19 cellular contexts compared by ENCODE assay signal in genomic region chr10:16853809-16854208, GRCh38.
"Had no signal": no experiment of that assay in that cellular context is flagged by ENCODE, and none has a peak within 500 bp of the region (broad histone marks: within the 10 kb centered on the region; RNA-seq: fewer than 3 reads in every experiment).

No MANE protein-coding gene starts in this region.

- H3K4me1 ChIP-seq: lower lobe of right lung, neural progenitor cell, prostate gland, right atrium auricular region, sigmoid colon, spleen, upper lobe of right lung, uterus had no signal

- ATAC-seq: effector memory CD8-positive, alpha-beta T cell; left ventricle myocardium superior; natural killer cell treated with Interleukin-12 subunit alpha and Interleukin-12 subunit beta and Interleukin-15 and Interleukin-18, amount 100 ng/mL, for 72 hours; stimulated activated naive B cell treated with anti-CD40 and anti-IgM and Interleukin-4, amounts not matched to agents 10 μg/mL and 1 μg/mL and 100 μg/mL, for 72 hours; upper lobe of right lung had no signal

- H3K27me3 Mint-ChIP-seq: effector memory CD8-positive, alpha-beta T cell; stimulated activated naive CD8-positive, alpha-beta T cell treated with anti-CD3 and anti-CD28 coated beads, Interleukin-15, Interleukin-2, amounts not matched to agents 100 ng/mL and 50 ng/mL, for 24 hours had no signal

- H3K36me3 Mint-ChIP-seq: natural killer cell treated with Interleukin-12 subunit alpha and Interleukin-12 subunit beta and Interleukin-15 and Interleukin-18, amount 100 ng/mL, for 72 hours; neural progenitor cell had no signal

- H3K9ac ChIP-seq: neural progenitor cell had no signal

- H2AFZ ChIP-seq: neural progenitor cell had no signal

- DNase-seq: cortex of kidney; effector memory CD8-positive, alpha-beta T cell; head of caudate nucleus; left ventricle myocardium superior; lower lobe of right lung; nucleus accumbens; sigmoid colon; spleen; stimulated activated CD4-positive, alpha-beta T cell treated with anti-CD3 and anti-CD28 coated beads, Interleukin-4, amount 100 ng/mL, for 4 hours; stimulated activated naive B cell treated with anti-CD40 and anti-IgM and Interleukin-4, amounts not matched to agents 10 μg/mL and 1 μg/mL and 100 μg/mL, for 72 hours; upper lobe of right lung; uterus had no signal

- H3K27ac Mint-ChIP-seq: effector memory CD8-positive, alpha-beta T cell; natural killer cell treated with Interleukin-12 subunit alpha and Interleukin-12 subunit beta and Interleukin-15 and Interleukin-18, amount 100 ng/mL, for 72 hours; neural progenitor cell; stimulated activated naive B cell treated with anti-CD40 and anti-IgM and Interleukin-4, amounts not matched to agents 10 μg/mL and 1 μg/mL and 100 μg/mL, for 72 hours; stimulated activated naive CD8-positive, alpha-beta T cell treated with anti-CD3 and anti-CD28 coated beads, Interleukin-15, Interleukin-2, amounts not matched to agents 100 ng/mL and 50 ng/mL, for 24 hours had no signal

- H3K9me3 Mint-ChIP-seq: effector memory CD8-positive, alpha-beta T cell; natural killer cell treated with Interleukin-12 subunit alpha and Interleukin-12 subunit beta and Interleukin-15 and Interleukin-18, amount 100 ng/mL, for 72 hours; neural progenitor cell; stimulated activated naive B cell treated with anti-CD40 and anti-IgM and Interleukin-4, amounts not matched to agents 10 μg/mL and 1 μg/mL and 100 μg/mL, for 72 hours; stimulated activated naive CD8-positive, alpha-beta T cell treated with anti-CD3 and anti-CD28 coated beads, Interleukin-15, Interleukin-2, amounts not matched to agents 100 ng/mL and 50 ng/mL, for 24 hours had no signal

- H3K4me2 ChIP-seq: neural progenitor cell had no signal

- H3K4me1 Mint-ChIP-seq: stimulated activated naive B cell treated with anti-CD40 and anti-IgM and Interleukin-4, amounts not matched to agents 10 μg/mL and 1 μg/mL and 100 μg/mL, for 72 hours had no signal

- H3K27me3 ChIP-seq: neural progenitor cell, right atrium auricular region, sigmoid colon, spleen, tibial nerve, upper lobe of right lung, uterus had no signal

- H3K36me3 ChIP-seq: lower lobe of right lung, neural progenitor cell, prostate gland, right atrium auricular region, sigmoid colon, spleen, thoracic aorta, tibial nerve, upper lobe of right lung, uterus had no signal

- H3K4me3 Mint-ChIP-seq: effector memory CD8-positive, alpha-beta T cell; natural killer cell treated with Interleukin-12 subunit alpha and Interleukin-12 subunit beta and Interleukin-15 and Interleukin-18, amount 100 ng/mL, for 72 hours; neural progenitor cell; stimulated activated naive B cell treated with anti-CD40 and anti-IgM and Interleukin-4, amounts not matched to agents 10 μg/mL and 1 μg/mL and 100 μg/mL, for 72 hours; stimulated activated naive CD8-positive, alpha-beta T cell treated with anti-CD3 and anti-CD28 coated beads, Interleukin-15, Interleukin-2, amounts not matched to agents 100 ng/mL and 50 ng/mL, for 24 hours had no signal

- H3K27ac ChIP-seq: lower lobe of right lung, neural progenitor cell, prostate gland, right atrium auricular region, sigmoid colon, spleen, upper lobe of right lung, uterus had no signal

- H3K4me3 ChIP-seq: lower lobe of right lung, neural progenitor cell, prostate gland, right atrium auricular region, sigmoid colon, spleen, thoracic aorta, tibial nerve, upper lobe of right lung, uterus had no signal

- H3K9me3 ChIP-seq: lower lobe of right lung, prostate gland, right atrium auricular region, sigmoid colon, spleen, thoracic aorta, tibial nerve, upper lobe of right lung, uterus had no signal
